In genomic region chr6:161272600-161273355, GRCh38 we compare ENCODE assay signal across 1 cellular context.
TF ChIP-seq lines count a peak whose summit lies in the region.

No MANE protein-coding gene starts in this region.

TF ChIP-seq in HEK293, 187 proteins besides CTCF, POLR2A, EP300 and RAD21 (continued from another document):
- TF ChIP-seq HIC1 (tag by site-specific recombination; IDR thresholded peaks at IDR 0.05) = peak; percentile 32; the same call in 1 of the 2 replicates
- TF ChIP-seq ZNF335 (tag by site-specific recombination; conservative IDR thresholded peaks at IDR 0.05) = peak; percentile 31
- TF ChIP-seq ZNF311 (tag by site-specific recombination; IDR thresholded peaks at IDR 0.05; ENCODE audit: borderline replicate concordance) = no peak
- TF ChIP-seq PRDM6 (tag by site-specific recombination; IDR thresholded peaks at IDR 0.05) = peak; percentile 81
- 0 out of 2 replicates have a peak, but pooled peaks have one; percentile 12 for TF ChIP-seq ZNF843 (tag by site-specific recombination; IDR thresholded peaks at IDR 0.05)
- no peak for TF ChIP-seq ZNF830 (tag by site-specific recombination; IDR thresholded peaks at IDR 0.05; ENCODE audit: low read depth)
- TF ChIP-seq ZNF701 (tag by site-specific recombination; IDR thresholded peaks at IDR 0.05) = no peak
- TF ChIP-seq ZNF157 (tag by site-specific recombination; IDR thresholded peaks at IDR 0.05) = no peak
- no peak for TF ChIP-seq OVOL3 (tag by site-specific recombination; IDR thresholded peaks at IDR 0.05)
- no peak for TF ChIP-seq MYNN (tag by site-specific recombination; IDR thresholded peaks at IDR 0.05; ENCODE audit: borderline replicate concordance)
- TF ChIP-seq ZNF18 (tag by site-specific recombination; IDR thresholded peaks at IDR 0.05) = no peak
- TF ChIP-seq ZFP37 (tag by site-specific recombination; IDR thresholded peaks at IDR 0.05) = no peak
- no peak for TF ChIP-seq KLF16 (tag by site-specific recombination; IDR thresholded peaks at IDR 0.05)
- peak; percentile 48 for TF ChIP-seq ZBTB17 (tag by site-specific recombination; IDR thresholded peaks at IDR 0.05)
- no peak for TF ChIP-seq ZNF529 (tag by site-specific recombination; IDR thresholded peaks at IDR 0.05; ENCODE audit: insufficient replicate concordance)
- 0 out of 2 replicates have a peak, but pooled peaks have one; percentile 23 for TF ChIP-seq ZBTB48 (tag by site-specific recombination; IDR thresholded peaks at IDR 0.05)
- no peak for TF ChIP-seq ZNF645 (tag by site-specific recombination; IDR thresholded peaks at IDR 0.05)
- no peak for TF ChIP-seq ZNF140 (tag by site-specific recombination; IDR thresholded peaks at IDR 0.05)
- TF ChIP-seq ZNF394 (tag by site-specific recombination; IDR thresholded peaks at IDR 0.05; ENCODE audit: borderline replicate concordance) = peak; percentile 51; the same call in 1 of the 2 replicates
- peak; percentile 80 for TF ChIP-seq PRDM1 (tag by site-specific recombination; IDR thresholded peaks at IDR 0.05)
- TF ChIP-seq ZNF623 (tag by site-specific recombination; IDR thresholded peaks at IDR 0.05) = no peak
- peak; percentile 34; the same call in 1 of the 2 replicates for TF ChIP-seq SP7 (tag by site-specific recombination; IDR thresholded peaks at IDR 0.05)
- no peak for TF ChIP-seq ZNF473 (tag by site-specific recombination; IDR thresholded peaks at IDR 0.05)
- no peak for TF ChIP-seq FEZF1 (tag by site-specific recombination; IDR thresholded peaks at IDR 0.05)
- no peak for TF ChIP-seq ZNF704 (tag by site-specific recombination; IDR thresholded peaks at IDR 0.05)
- peak; percentile 73 for TF ChIP-seq ZNF398 (tag by site-specific recombination; IDR thresholded peaks at IDR 0.05)
- TF ChIP-seq ZNF362 (tag by site-specific recombination; IDR thresholded peaks at IDR 0.05) = peak; percentile 86; the same call in 1 of the 2 replicates
- no peak for TF ChIP-seq SETDB1 (IDR thresholded peaks at IDR 0.05; ENCODE audit: insufficient read length, low read length)
- no peak for TF ChIP-seq ZNF24 (tag by site-specific recombination; IDR thresholded peaks at IDR 0.05)
- peak; percentile 84 for TF ChIP-seq ZSCAN4 (tag by site-specific recombination; IDR thresholded peaks at IDR 0.05)
TF ChIP-seq in HEK293: peak in this region for 16.
